ENCODE assay signal across 1 cellular context in the genomic region with DNA sequence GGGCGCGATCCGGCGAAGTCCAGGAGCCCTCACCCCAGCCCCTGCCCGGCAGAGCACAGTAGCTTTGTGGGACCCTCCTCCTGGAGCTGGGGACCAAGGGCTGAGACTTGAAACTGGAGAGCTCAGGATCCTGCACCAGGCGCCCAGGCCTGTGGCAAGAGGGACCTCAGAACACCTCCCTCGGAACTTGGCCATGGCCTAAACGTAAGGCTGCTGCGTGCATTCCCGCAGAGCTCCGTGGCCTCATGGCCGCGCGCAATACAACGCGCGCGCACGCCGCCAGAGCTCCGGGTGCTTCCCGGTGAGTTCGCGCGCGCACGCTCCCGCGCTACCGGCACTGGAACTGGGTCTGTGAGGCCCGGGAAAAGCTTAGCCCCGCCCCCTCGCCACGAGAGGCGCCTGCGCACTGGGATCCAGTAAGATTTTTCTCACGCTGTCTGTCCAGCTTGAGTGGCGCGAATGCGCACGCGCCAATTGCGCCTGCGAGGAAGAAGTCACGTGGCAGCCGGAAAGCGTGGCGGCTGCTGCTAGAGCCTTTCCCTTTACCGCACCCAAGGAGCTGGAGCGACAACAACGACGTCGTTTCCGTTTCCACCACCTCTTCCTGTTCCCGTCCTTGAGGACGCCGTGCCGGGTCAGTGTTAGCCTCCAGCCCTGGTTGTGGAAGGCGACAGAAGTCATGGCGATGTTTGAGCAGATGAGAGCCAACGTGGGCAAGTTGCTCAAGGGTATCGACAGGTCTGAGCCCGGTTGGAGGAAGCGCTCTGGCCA.
A peak's percentile ranks its signal among the peaks of the same experiment; 100 is the strongest.
TF ChIP-seq lines count a peak whose summit lies in the region.

A gene with protein sequence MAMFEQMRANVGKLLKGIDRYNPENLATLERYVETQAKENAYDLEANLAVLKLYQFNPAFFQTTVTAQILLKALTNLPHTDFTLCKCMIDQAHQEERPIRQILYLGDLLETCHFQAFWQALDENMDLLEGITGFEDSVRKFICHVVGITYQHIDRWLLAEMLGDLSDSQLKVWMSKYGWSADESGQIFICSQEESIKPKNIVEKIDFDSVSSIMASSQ (plus strand): TSS at position 599 of the 771 bp plus-strand sequence. CDS start 81 bp downstream, at position 680.

TF ChIP-seq in HepG2, 621 proteins besides CTCF, POLR2A, EP300 and RAD21 (continued from another document):
- TF ChIP-seq ZUFSP (CRISPR knock-in tag; IDR thresholded peaks at IDR 0.05; ENCODE audit: borderline replicate concordance): no peak
- no peak for TF ChIP-seq ARID2 (CRISPR knock-in tag; IDR thresholded peaks at IDR 0.05; ENCODE audit: borderline replicate concordance)
- TF ChIP-seq ZNF724P (CRISPR knock-in tag; IDR thresholded peaks at IDR 0.05; ENCODE audit: borderline replicate concordance): no peak
- TF ChIP-seq, protein P1, sequence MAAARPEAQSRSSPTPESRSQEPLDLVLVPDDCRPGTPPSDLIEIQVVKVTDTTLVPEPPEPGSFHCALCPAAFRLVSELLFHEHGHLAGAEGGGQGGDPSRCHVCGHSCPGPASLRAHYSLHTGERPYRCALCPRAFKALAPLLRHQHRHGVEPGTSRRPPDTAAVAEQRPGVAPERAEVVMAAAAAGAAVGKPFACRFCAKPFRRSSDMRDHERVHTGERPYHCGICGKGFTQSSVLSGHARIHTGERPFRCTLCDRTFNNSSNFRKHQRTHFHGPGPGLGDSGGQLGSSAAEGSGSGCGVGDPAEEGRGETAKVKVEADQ (CRISPR knock-in tag; IDR thresholded peaks at IDR 0.05; ENCODE audit: borderline replicate concordance): peak; percentile 80; the same call in 1 of the 2 replicates
- TF ChIP-seq, protein P2, sequence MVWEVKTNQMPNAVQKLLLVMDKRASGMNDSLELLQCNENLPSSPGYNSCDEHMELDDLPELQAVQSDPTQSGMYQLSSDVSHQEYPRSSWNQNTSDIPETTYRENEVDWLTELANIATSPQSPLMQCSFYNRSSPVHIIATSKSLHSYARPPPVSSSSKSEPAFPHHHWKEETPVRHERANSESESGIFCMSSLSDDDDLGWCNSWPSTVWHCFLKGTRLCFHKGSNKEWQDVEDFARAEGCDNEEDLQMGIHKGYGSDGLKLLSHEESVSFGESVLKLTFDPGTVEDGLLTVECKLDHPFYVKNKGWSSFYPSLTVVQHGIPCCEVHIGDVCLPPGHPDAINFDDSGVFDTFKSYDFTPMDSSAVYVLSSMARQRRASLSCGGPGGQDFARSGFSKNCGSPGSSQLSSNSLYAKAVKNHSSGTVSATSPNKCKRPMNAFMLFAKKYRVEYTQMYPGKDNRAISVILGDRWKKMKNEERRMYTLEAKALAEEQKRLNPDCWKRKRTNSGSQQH (CRISPR knock-in tag; IDR thresholded peaks at IDR 0.05; ENCODE audit: low read depth): peak; percentile 89
- TF ChIP-seq MAZ (IDR thresholded peaks at IDR 0.05; ENCODE audit: borderline replicate concordance, low read depth, low read length): no peak
- TF ChIP-seq MAZ (CRISPR knock-in tag; IDR thresholded peaks at IDR 0.05; ENCODE audit: low read depth): peak; percentile 59
- TF ChIP-seq HIVEP1 (CRISPR knock-in tag; IDR thresholded peaks at IDR 0.05): 0 out of 2 replicates have a peak, but pooled peaks have one; percentile 38
- peak; percentile 93 for TF ChIP-seq ZNF501 (CRISPR knock-in tag; IDR thresholded peaks at IDR 0.05)
- TF ChIP-seq, protein P3, sequence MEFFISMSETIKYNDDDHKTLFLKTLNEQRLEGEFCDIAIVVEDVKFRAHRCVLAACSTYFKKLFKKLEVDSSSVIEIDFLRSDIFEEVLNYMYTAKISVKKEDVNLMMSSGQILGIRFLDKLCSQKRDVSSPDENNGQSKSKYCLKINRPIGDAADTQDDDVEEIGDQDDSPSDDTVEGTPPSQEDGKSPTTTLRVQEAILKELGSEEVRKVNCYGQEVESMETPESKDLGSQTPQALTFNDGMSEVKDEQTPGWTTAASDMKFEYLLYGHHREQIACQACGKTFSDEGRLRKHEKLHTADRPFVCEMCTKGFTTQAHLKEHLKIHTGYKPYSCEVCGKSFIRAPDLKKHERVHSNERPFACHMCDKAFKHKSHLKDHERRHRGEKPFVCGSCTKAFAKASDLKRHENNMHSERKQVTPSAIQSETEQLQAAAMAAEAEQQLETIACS (CRISPR knock-in tag; IDR thresholded peaks at IDR 0.05): peak; percentile 98
- TF ChIP-seq ZBTB38 (CRISPR knock-in tag; IDR thresholded peaks at IDR 0.05): 0 out of 2 replicates have a peak, but pooled peaks have one; percentile 30
- TF ChIP-seq ELF1 (CRISPR knock-in tag; IDR thresholded peaks at IDR 0.05): peak; percentile 90
- peak; percentile 44; the same call in 1 of the 2 replicates for TF ChIP-seq PBX2 (CRISPR knock-in tag; IDR thresholded peaks at IDR 0.05)
- TF ChIP-seq SRSF1 (optimal IDR thresholded peaks at IDR 0.05; ENCODE audit: low read depth, low read length): no peak
- peak; percentile 38; the same call in 1 of the 2 replicates for TF ChIP-seq ATF7-NPFF (CRISPR knock-in tag; IDR thresholded peaks at IDR 0.05; ENCODE audit: low read depth)
- peak; percentile 88 for TF ChIP-seq SPEN (CRISPR knock-in tag; IDR thresholded peaks at IDR 0.05; ENCODE audit: low read depth)
- TF ChIP-seq RNF2 (conservative IDR thresholded peaks at IDR 0.05; ENCODE audit: low read depth): peak; percentile 70
- peak; percentile 58 for TF ChIP-seq ZNF772 (CRISPR knock-in tag; IDR thresholded peaks at IDR 0.05)
- TF ChIP-seq, protein P4, sequence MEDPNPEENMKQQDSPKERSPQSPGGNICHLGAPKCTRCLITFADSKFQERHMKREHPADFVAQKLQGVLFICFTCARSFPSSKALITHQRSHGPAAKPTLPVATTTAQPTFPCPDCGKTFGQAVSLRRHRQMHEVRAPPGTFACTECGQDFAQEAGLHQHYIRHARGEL (CRISPR knock-in tag; IDR thresholded peaks at IDR 0.05): no peak
